19 cellular contexts compared by ENCODE assay signal in the genomic region with DNA sequence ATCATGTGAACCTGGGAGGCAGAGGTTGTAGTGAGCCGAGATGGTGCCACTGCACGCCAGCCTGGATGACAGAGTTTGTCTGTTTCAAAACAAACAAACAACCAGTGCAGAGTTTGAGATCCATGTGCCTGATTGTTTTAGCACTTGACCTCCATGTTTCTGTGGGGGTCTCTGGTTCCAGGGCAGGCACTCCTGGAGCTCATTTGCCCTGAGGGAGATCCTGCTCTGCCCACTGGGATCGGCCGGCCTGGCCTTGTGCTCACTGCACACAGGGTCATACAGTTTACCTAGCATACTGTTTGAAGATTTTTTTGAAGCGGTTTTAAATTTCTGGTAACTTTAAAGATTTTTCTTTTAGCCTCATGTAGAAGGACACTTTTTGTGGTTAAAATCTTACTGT.
"Had no signal": no experiment of that assay in that cellular context is flagged by ENCODE, and none has a peak within 500 bp of the region (broad histone marks: within the 10 kb centered on the region; RNA-seq: fewer than 3 reads in every experiment).

No MANE protein-coding gene starts in this region.

- DNase-seq: activated CD4-positive, alpha-beta memory T cell treated with anti-CD3 and anti-CD28 coated beads, Interleukin-2, amount 10 ng/mL, durations not matched to agents 7 days and 5 days; activated CD4-positive, alpha-beta T cell treated with anti-CD3 and anti-CD28 coated beads, Interleukin-2, amount 10 ng/mL, durations not matched to agents 24 days and 14 days; activated gamma-delta T cell treated with Interleukin-2 at 50 U/mL for 16 hours; brain microvascular endothelial cell; caudate nucleus; effector memory CD4-positive, alpha-beta T cell; foreskin melanocyte; midbrain; nucleus accumbens; small intestine; stimulated activated CD4-positive, alpha-beta T cell treated with anti-CD3 and anti-CD28 coated beads, Interleukin-2, amount 100 ng/mL, for 24 hours; stimulated activated naive B cell treated with anti-CD40 and anti-IgM and Interleukin-4, amounts not matched to agents 10 μg/mL and 1 μg/mL and 100 μg/mL, for 72 hours; transverse colon had no signal

- H3K27me3 ChIP-seq: brain microvascular endothelial cell, transverse colon, vagina had no signal

- H3K9me3 ChIP-seq: vagina had no signal

- H3K4me3 ChIP-seq: transverse colon, vagina had no signal

- H3K27me3 Mint-ChIP-seq: activated CD4-positive, alpha-beta memory T cell treated with anti-CD3 and anti-CD28 coated beads, Interleukin-2, amount 10 ng/mL, durations not matched to agents 7 days and 5 days; activated CD4-positive, alpha-beta T cell treated with anti-CD3 and anti-CD28 coated beads, Interleukin-2, amount 10 ng/mL, durations not matched to agents 24 days and 14 days; stimulated activated naive B cell treated with anti-CD40 and anti-IgM and Interleukin-4, amounts not matched to agents 10 μg/mL and 1 μg/mL and 100 μg/mL, for 72 hours had no signal

- H3K4me3 Mint-ChIP-seq: activated CD4-positive, alpha-beta memory T cell treated with anti-CD3 and anti-CD28 coated beads, Interleukin-2, amount 10 ng/mL, durations not matched to agents 7 days and 5 days; activated CD4-positive, alpha-beta T cell treated with anti-CD3 and anti-CD28 coated beads, Interleukin-2, amount 10 ng/mL, durations not matched to agents 24 days and 14 days; activated T-helper 1 cell treated with anti-CD3 and anti-CD28 coated beads, Interleukin-12 subunit alpha, Interleukin-12 subunit beta, Interleukin-2, Interleukin-4 antibody, amounts not matched to agents 30 ng/mL and 10 ng/mL and 1 ng/mL, durations not matched to agents 14 hours and 24 hours and 36 hours; nephron; stimulated activated naive B cell treated with anti-CD40 and anti-IgM and Interleukin-4, amounts not matched to agents 10 μg/mL and 1 μg/mL and 100 μg/mL, for 72 hours had no signal

- H3K27ac ChIP-seq: brain microvascular endothelial cell, transverse colon, vagina had no signal

- H3K27ac Mint-ChIP-seq: activated CD4-positive, alpha-beta memory T cell treated with anti-CD3 and anti-CD28 coated beads, Interleukin-2, amount 10 ng/mL, durations not matched to agents 7 days and 5 days; activated T-helper 1 cell treated with anti-CD3 and anti-CD28 coated beads, Interleukin-12 subunit alpha, Interleukin-12 subunit beta, Interleukin-2, Interleukin-4 antibody, amounts not matched to agents 30 ng/mL and 10 ng/mL and 1 ng/mL, durations not matched to agents 14 hours and 24 hours and 36 hours had no signal

- H3K36me3 ChIP-seq: brain microvascular endothelial cell, transverse colon, vagina had no signal

- ATAC-seq: activated CD4-positive, CD25-positive, alpha-beta regulatory T cell treated with anti-CD3 and anti-CD28 coated beads, Interleukin-2, amount 50 U/mL, for 24 hours; activated naive CD4-positive, alpha-beta T cell treated with anti-CD3 and anti-CD28 coated beads, Interleukin-2, amount 50 U/mL, for 72 hours; sciatic nerve; stimulated activated naive B cell treated with anti-CD40 and anti-IgM and Interleukin-4, amounts not matched to agents 10 μg/mL and 1 μg/mL and 100 μg/mL, for 72 hours had no signal
